ENCODE assay signal across 8 cellular contexts in the genomic region with DNA sequence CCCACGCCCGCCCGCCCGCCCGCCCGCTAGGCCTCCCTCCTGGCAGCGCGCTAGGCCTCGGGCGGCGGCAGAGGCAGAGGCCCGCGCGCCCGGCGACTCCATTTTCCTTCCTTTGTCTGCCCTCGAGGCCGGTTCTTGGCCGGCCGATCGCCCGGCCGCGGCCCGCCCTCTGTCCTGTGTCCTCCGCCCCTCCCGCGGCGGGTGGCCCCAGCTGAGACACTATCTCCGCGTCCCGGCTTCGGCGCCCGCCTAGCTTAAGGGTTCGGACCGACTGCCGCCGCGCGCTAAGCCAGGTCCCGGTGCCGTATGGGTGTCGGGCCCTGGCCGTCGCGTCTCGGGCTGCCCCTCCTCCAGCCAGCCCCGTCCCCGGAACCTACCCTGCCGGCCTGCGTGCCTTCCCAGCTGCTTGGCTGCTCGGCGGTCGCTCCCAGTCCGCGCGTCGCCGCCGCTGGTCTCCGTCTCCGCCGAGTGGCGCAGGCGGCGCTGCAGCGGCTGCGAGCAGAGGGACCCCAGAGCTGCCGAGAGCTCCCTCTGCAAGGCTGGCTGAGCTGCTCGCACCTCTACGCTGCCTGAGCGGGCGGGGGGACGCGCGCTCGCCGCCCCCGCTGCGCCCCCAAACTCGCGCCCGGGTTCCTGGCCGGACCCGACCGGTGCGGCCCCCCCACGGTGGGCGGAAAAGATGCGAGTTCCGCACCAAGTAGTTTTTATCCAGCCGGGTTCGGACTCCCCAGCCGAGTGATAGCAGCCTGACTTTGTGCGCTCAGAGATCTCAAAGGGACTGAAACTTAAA. TPM values are rescaled to one million over a fixed set of nuclear protein-coding genes. Genes with fewer than 3 reads are reported as not detected.
DNase-seq lines count a peak whose midpoint lies in the region; ATAC-seq and TF ChIP-seq lines count a peak whose summit lies in the region.

No MANE protein-coding gene starts in this region.

- TF ChIP-seq CTCF in OCI-LY7 (conservative IDR thresholded peaks at IDR 0.05; ENCODE audit: low read length) (peak; percentile 54; the same call in 1 of the 2 replicates), fibroblast of villous mesenchyme (IDR thresholded peaks at IDR 0.05; ENCODE audit: insufficient read depth, low read depth, low read length) (peak; percentile 18), neural crest cell (conservative IDR thresholded peaks at IDR 0.05) (no peak), thoracic aorta (IDR thresholded peaks at IDR 0.05) (no peak)

- no peaks in the 10 kb centered on the region for H3K9me3 Mint-ChIP-seq in neural crest cell

- H3K36me3 Mint-ChIP-seq in neural crest cell (ENCODE audit: low read depth), result no peaks in the 10 kb centered on the region

- BruUV-seq in OCI-LY7 (replicated peaks; lab: Mats Ljungman, UMichigan), result no TSS peak

- peaks cover 13% of the 10 kb centered on the region for H3K4me1 ChIP-seq in ACC112 (ENCODE audit: control insufficient read depth, insufficient read depth, low read length, unreplicated experiment)
- peaks cover 65% of the 10 kb centered on the region for H3K4me1 ChIP-seq in OCI-LY7 (ENCODE audit: insufficient read depth, low read length, poor library complexity, severe bottlenecking)
- H3K4me1 ChIP-seq in thoracic aorta (ENCODE audit: control insufficient read depth in 1 of 2, low read depth in 2 of 2), result peaks cover 15 to 22% of the 10 kb centered on the region in 2 donors

- H3K9me3 ChIP-seq in OCI-LY7 (ENCODE audit: low read length), result no peaks in the 10 kb centered on the region
- no peaks in the 10 kb centered on the region for H3K9me3 ChIP-seq in thoracic aorta

- H3K36me3 ChIP-seq in ACC112 (ENCODE audit: insufficient read depth, low read length) (no peaks in the 10 kb centered on the region), OCI-LY7 (ENCODE audit: insufficient read depth, low read length) (peaks cover 50% of the 10 kb centered on the region; the same call in 1 of the 2 replicates), thoracic aorta (no peaks in the 10 kb centered on the region)

- H3K4me1 Mint-ChIP-seq in neural crest cell, result peaks cover 33% of the 10 kb centered on the region

- POLR2A ChIA-PET in OCI-LY7 (lab: Charles Lee), result interaction anchor here (0.7 to 8.0 kb wide), 7 partner anchors 8 to 97 kb away, joined by 3 to 251 read pairs (median 4); a partner anchor contains a TSS

- no peaks in the 10 kb centered on the region for H3K9me2 ChIP-seq in OCI-LY7 (ENCODE audit: insufficient read depth, low read length)

- peak overlapping the region; percentile 90 for H2AFZ ChIP-seq in ACC112 (ENCODE audit: low read length, unreplicated experiment)
- H2AFZ ChIP-seq in OCI-LY7 (ENCODE audit: low read length), result no peak overlapping the region; the same call in 1 of the 2 replicates

- intact Hi-C loops in OCI-LY7 (cut with micrococcal nuclease; ENCODE audit: unreplicated experiment), result loop anchor here (1.0 to 10.0 kb wide), 5 partner anchors 16 to 522 kb away; a partner anchor contains a TSS

- H3K27me3 ChIP-seq in ACC112 (ENCODE audit: insufficient read depth, low read length) (no peaks in the 10 kb centered on the region), thoracic aorta (replicated peaks; ENCODE audit: insufficient read depth) (no peaks in the 10 kb centered on the region)

- CTCF ChIA-PET in OCI-LY7 (lab: Charles Lee; ENCODE audit: unreplicated experiment), result interaction anchor here (0.6 to 4.6 kb wide), 8 partner anchors 9 to 104 kb away, joined by 3 to 42 read pairs (median 6); a partner anchor contains a TSS

- H3K79me2 ChIP-seq in ACC112 (ENCODE audit: control insufficient read depth, insufficient read depth, low read length, unreplicated experiment) (peaks cover 52% of the 10 kb centered on the region), OCI-LY7 (ENCODE audit: insufficient read depth, low read depth, low read length) (peaks cover 85% of the 10 kb centered on the region)

- peak overlapping the region; percentile 98 for H3K27ac Mint-ChIP-seq in neural crest cell (ENCODE audit: unreplicated experiment)

- peak overlapping the region; percentile 92 for H3K4me2 ChIP-seq in OCI-LY7 (ENCODE audit: low read length)

- H3K27ac ChIP-seq in ACC112 (ENCODE audit: low read depth, low read length), result peak overlapping the region; percentile 98
- peak overlapping the region; percentile 95 for H3K27ac ChIP-seq in OCI-LY7 (ENCODE audit: low read depth, low read length, poor library complexity, severe bottlenecking)
- peak overlapping the region; percentile 98 to 99 for H3K27ac ChIP-seq in thoracic aorta

- ATAC-seq in GM18508 (IDR thresholded peaks at IDR 0.05; ENCODE audit: insufficient read depth, unreplicated experiment), result peak; percentile 10
- ATAC-seq in HG03045 (IDR thresholded peaks at IDR 0.05; ENCODE audit: unreplicated experiment), result peak; percentile 13
- ATAC-seq in thoracic aorta (ENCODE audit: insufficient number of reproducible peaks, low FRiP score, low read depth), result no peak

- DNase-seq in OCI-LY7 (ENCODE audit: low spot score), result peak; percentile 87
- DNase-seq in activated T-helper 9 cell treated with anti-CD3 and anti-CD28 coated beads, Interleukin-2, amount 50 U/mL, for 16 hours (ENCODE audit: low read depth), result peak; percentile 50
- peak; percentile 55 for DNase-seq in fibroblast of villous mesenchyme (ENCODE audit: low read depth)
- DNase-seq in neural crest cell (ENCODE audit: low read depth, low spot score), result peak; percentile 55
- no peak for DNase-seq in thoracic aorta (ENCODE audit: low spot score)

- H4K20me1 ChIP-seq in OCI-LY7 (ENCODE audit: insufficient read depth, low read length), result no peaks in the 10 kb centered on the region

- peak overlapping the region; percentile 96 for H3K4me3 Mint-ChIP-seq in neural crest cell

- no peaks in the 10 kb centered on the region for H3K27me3 Mint-ChIP-seq in neural crest cell (ENCODE audit: low read depth)

- H3K4me3 ChIP-seq in ACC112 (ENCODE audit: low read depth, low read length) (peak overlapping the region; percentile 89), OCI-LY7 (ENCODE audit: low read depth, low read length, poor library complexity, severe bottlenecking) (peak overlapping the region; percentile 84), fibroblast of villous mesenchyme (ENCODE audit: low read depth, low read length) (peak overlapping the region; percentile 77), thoracic aorta (peak overlapping the region; percentile 82)

RNA-seq across cellular contexts. Expression of a gene that starts 0.8 kb away (rescaled TPM):
- total RNA-seq in OCI-LY7 (2014; rRNA removed; shearing (Covaris generic)), result 70.6 and 72.1 TPM in 2 replicates
- total RNA-seq in OCI-LY7 (2022), result 83.5 and 93.3 TPM in 2 replicates
- 26.1 and 33.7 TPM in 2 replicates for total RNA-seq in fibroblast of villous mesenchyme
- total RNA-seq in neural crest cell, result 78.8 and 79.8 TPM in 2 replicates
- total RNA-seq in thoracic aorta, result 10 to 100 TPM; 23.0 to 26.7 TPM

RNA-seq across cellular contexts. Expression of a gene that starts 34.5 kb away (rescaled TPM):
- total RNA-seq in OCI-LY7 (2014; rRNA removed; shearing (Covaris generic)), result 8.9 and 9.7 TPM in 2 replicates
- total RNA-seq in OCI-LY7 (2022) (26.4 and 40.2 TPM in 2 replicates), fibroblast of villous mesenchyme (25.5 and 35.1 TPM in 2 replicates), neural crest cell (60.6 and 65.7 TPM in 2 replicates), thoracic aorta (100 to 1,000 TPM in 1 of 2 donors, 10 to 100 TPM in 1; 98.0 to 101 TPM)

Comparison
In these comparisons a context has a peak if more than half of its experiments do, and no peak if none do; other contexts are left out.
1. CTCF ChIP-seq: peak in OCI-LY7 (single experiment) and fibroblast of villous mesenchyme (single experiment); none in neural crest cell (single experiment) and thoracic aorta (single experiment).
2. Peak in every context shown above with its lines, with median percentiles within 50 percentile points of each other: H3K27ac ChIP-seq and H3K4me3 ChIP-seq.